In genomic region chr17:77889866-77890760, GRCh38 we compare ENCODE assay signal across 14 cellular contexts.
"Had no signal": no experiment of that assay in that cellular context is flagged by ENCODE, and none has a peak within 500 bp of the region (broad histone marks: within the 10 kb centered on the region; RNA-seq: fewer than 3 reads in every experiment).

No MANE protein-coding gene starts in this region.

- H3K27me3 Mint-ChIP-seq: central memory CD8-positive, alpha-beta T cell had no signal

- ATAC-seq: stimulated activated naive B cell treated with anti-CD40 and anti-IgM and Interleukin-4, amounts not matched to agents 10 μg/mL and 1 μg/mL and 100 μg/mL, for 72 hours had no signal

- H3K36me3 ChIP-seq: esophagus squamous epithelium, thyroid gland, uterus had no signal

- H3K4me3 Mint-ChIP-seq: activated CD4-positive, alpha-beta T cell treated with anti-CD3 and anti-CD28 coated beads, Interleukin-2, amount 10 ng/mL, durations not matched to agents 7 days and 5 days; stimulated activated naive B cell treated with anti-CD40 and anti-IgM and Interleukin-4, amounts not matched to agents 10 μg/mL and 1 μg/mL and 100 μg/mL, for 72 hours had no signal

- DNase-seq: activated CD4-positive, alpha-beta T cell treated with anti-CD3 and anti-CD28 coated beads, Interleukin-2, amount 10 ng/mL, durations not matched to agents 7 days and 5 days; activated naive CD4-positive, alpha-beta T cell treated with anti-CD3 and anti-CD28 coated beads, Interleukin-2, amount 50 U/mL, for 16 hours; activated T-cell treated with anti-CD3 and anti-CD28 coated beads for 4 hours; amygdala; cortex of kidney; effector CD4-positive, alpha-beta T cell; esophagus squamous epithelium; hippocampal formation; stimulated activated naive B cell treated with anti-CD40 and anti-IgM and Interleukin-4, amounts not matched to agents 10 μg/mL and 1 μg/mL and 100 μg/mL, for 72 hours; thyroid gland; uterus had no signal

- H3K9me3 ChIP-seq: esophagus squamous epithelium, thyroid gland, uterus had no signal

- H3K9me3 Mint-ChIP-seq: activated CD4-positive, alpha-beta T cell treated with anti-CD3 and anti-CD28 coated beads, Interleukin-2, amount 10 ng/mL, durations not matched to agents 7 days and 5 days; central memory CD8-positive, alpha-beta T cell; nephron; stimulated activated naive B cell treated with anti-CD40 and anti-IgM and Interleukin-4, amounts not matched to agents 10 μg/mL and 1 μg/mL and 100 μg/mL, for 72 hours had no signal

- H3K4me3 ChIP-seq: esophagus squamous epithelium, thyroid gland, uterus had no signal

- H3K36me3 Mint-ChIP-seq: brain; stimulated activated naive B cell treated with anti-CD40 and anti-IgM and Interleukin-4, amounts not matched to agents 10 μg/mL and 1 μg/mL and 100 μg/mL, for 72 hours had no signal

- H3K27ac Mint-ChIP-seq: activated CD4-positive, alpha-beta T cell treated with anti-CD3 and anti-CD28 coated beads, Interleukin-2, amount 10 ng/mL, durations not matched to agents 7 days and 5 days; nephron; stimulated activated naive B cell treated with anti-CD40 and anti-IgM and Interleukin-4, amounts not matched to agents 10 μg/mL and 1 μg/mL and 100 μg/mL, for 72 hours had no signal

- H3K27ac ChIP-seq: esophagus squamous epithelium, thyroid gland, uterus had no signal

- H3K27me3 ChIP-seq: thyroid gland, uterus had no signal
